27 cellular contexts compared by ENCODE assay signal in the genomic region with DNA sequence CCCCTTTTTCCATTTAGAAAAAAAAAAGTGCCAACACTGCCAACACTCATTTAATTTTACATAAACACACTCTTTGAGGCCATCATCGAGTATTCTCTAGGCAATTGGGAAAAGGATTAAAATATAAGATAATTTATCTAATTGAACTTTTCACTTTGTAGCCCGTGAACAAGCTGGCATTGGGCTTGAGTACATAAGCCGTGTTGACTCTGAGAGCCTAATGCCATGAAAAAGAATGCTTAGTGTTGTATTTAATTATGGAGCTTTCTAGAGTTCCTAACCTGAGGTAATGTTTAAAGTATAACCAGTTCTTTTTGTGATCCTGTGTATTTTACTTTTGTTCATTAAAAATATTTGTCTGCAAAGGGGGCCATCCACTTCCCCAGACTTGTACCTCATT.
DNase-seq lines count a peak whose midpoint lies in the region; ATAC-seq, FAIRE-seq and TF ChIP-seq lines count a peak whose summit lies in the region.
"Had no signal": no experiment of that assay in that cellular context is flagged by ENCODE, and none has a peak within 500 bp of the region (broad histone marks: within the 10 kb centered on the region; RNA-seq: fewer than 3 reads in every experiment).

No MANE protein-coding gene starts in this region.

- no peak for TF ChIP-seq CTCF in GM23338 (conservative IDR thresholded peaks at IDR 0.05; ENCODE audit: low read depth in 2 of 2)

- H3F3A ChIP-seq in GM23338 (replicated peaks; ENCODE audit: low read depth), result no peaks in the 10 kb centered on the region

- FAIRE-seq in islet of Langerhans (lab: Jason Lieb, UNC), result peak; percentile 78
- FAIRE-seq: A549, GM12892, GM19239, K562 had no signal

- H3K36me3 Mint-ChIP-seq in GM23338 (ENCODE audit: low read depth), result no peaks in the 10 kb centered on the region
- H3K36me3 Mint-ChIP-seq: T-cell had no signal

- no peak overlapping the region for H3K4me3 ChIP-seq in GM23338
- H3K4me3 ChIP-seq: A549; BLaER1 treated with 17β-estradiol and CSF1 and Interleukin-3, amounts not matched to agents 10 nM and 100 nM; GM23248; K562; MG63 had no signal

- ATAC-seq in GM23338, result no peak
- ATAC-seq: A549, K562, Panc1, T-cell had no signal

- H3K79me2 ChIP-seq in GM23338 (replicated peaks; ENCODE audit: insufficient read depth), result no peaks in the 10 kb centered on the region

- H3K27me3 Mint-ChIP-seq in GM23338 (ENCODE audit: insufficient read depth, low read depth, poor library complexity), result no peaks in the 10 kb centered on the region
- H3K27me3 Mint-ChIP-seq: CD4-positive, alpha-beta T cell; T-cell had no signal

- H3K27ac Mint-ChIP-seq in GM23338, result no peak overlapping the region
- H3K27ac Mint-ChIP-seq: CD4-positive, alpha-beta T cell; H9; T-cell had no signal

- H3K4me2 ChIP-seq in GM23338, result no peak overlapping the region
- H3K4me2 ChIP-seq: A549; BLaER1 treated with 17β-estradiol and CSF1 and Interleukin-3, amounts not matched to agents 10 nM and 100 nM had no signal

- no peaks in the 10 kb centered on the region for H3K36me3 ChIP-seq in GM23338 (ENCODE audit: insufficient read depth)
- H3K36me3 ChIP-seq: BLaER1 treated with 17β-estradiol and CSF1 and Interleukin-3, amounts not matched to agents 10 nM and 100 nM; MG63 had no signal

- DNase-seq in D341Med (ENCODE audit: low spot score) (peak; percentile 57), NCI-H1092 treated with DMSO at 0.1 percent for 48 hours (lab: John Stamatoyannopoulos, UW) (peak; percentile 80), NCI-H748 (lab: John Stamatoyannopoulos, UW; ENCODE audit: unreplicated experiment) (peak; percentile 70), Kasumi-1 (lab: John Stamatoyannopoulos, UW) (no peak), GM23338 (ENCODE audit: low spot score) (no peak)
- DNase-seq in stimulated activated CD4-positive, alpha-beta T cell treated with anti-CD3 and anti-CD28 coated beads, Interleukin-12 subunit alpha, Interleukin-12 subunit beta, amount 100 ng/mL, for 4 hours, result no peak
- DNase-seq: AML-193; CD4-positive, alpha-beta T cell; DMS 273 treated with DMSO at 0.1 percent for 48 hours; DND-41; GM23248; H9; MG63; NCI-H146; NCI-H1930; NCI-H2227 treated with DMSO at 0.1 percent for 48 hours; NCI-H526 treated with DMSO at 0.1 percent for 48 hours; SHP77; T-cell had no signal

- 0 out of 2 replicates have a peak, but pooled peaks cover 3% of the 10 kb centered on the region for H3K9me2 ChIP-seq in GM23338 (ENCODE audit: insufficient read depth)

- no peak overlapping the region for H3K27ac ChIP-seq in GM23338 (ENCODE audit: low read depth)
- H3K27ac ChIP-seq: A549; BLaER1 treated with 17β-estradiol and CSF1 and Interleukin-3, amounts not matched to agents 10 nM and 100 nM; GM23248; RWPE1 had no signal

- H3K4me1 ChIP-seq in GM23338 (ENCODE audit: insufficient read depth), result no peaks in the 10 kb centered on the region
- H3K4me1 ChIP-seq: A549 had no signal

- no peaks in the 10 kb centered on the region for H3K9me3 Mint-ChIP-seq in GM23338
- H3K9me3 Mint-ChIP-seq: CD4-positive, alpha-beta T cell; H9; T-cell had no signal

- no peaks in the 10 kb centered on the region for H3K27me3 ChIP-seq in GM23338 (ENCODE audit: insufficient read depth)
- H3K27me3 ChIP-seq: BLaER1 treated with 17β-estradiol and CSF1 and Interleukin-3, amounts not matched to agents 10 nM and 100 nM; MG63 had no signal

- H2AFZ ChIP-seq in GM23338, result no peak overlapping the region
- H2AFZ ChIP-seq: GM23248 had no signal

- H3K4me1 Mint-ChIP-seq in GM23338, result no peaks in the 10 kb centered on the region
- H3K4me1 Mint-ChIP-seq: H9, T-cell had no signal

- H3K4me3 Mint-ChIP-seq in GM23338, result no peak overlapping the region
- H3K4me3 Mint-ChIP-seq: CD4-positive, alpha-beta T cell; H9; T-cell had no signal

- H4K20me1 ChIP-seq in GM23338 (replicated peaks; ENCODE audit: insufficient read depth), result no peaks in the 10 kb centered on the region
- H4K20me1 ChIP-seq: BLaER1 treated with 17β-estradiol and CSF1 and Interleukin-3, amounts not matched to agents 10 nM and 100 nM had no signal

TF ChIP-seq in GM23338, 12 proteins besides CTCF, POLR2A, EP300 and RAD21:
- TF ChIP-seq STAT1 (IDR thresholded peaks at IDR 0.05; ENCODE audit: unreplicated experiment), result no peak
- no peak for TF ChIP-seq JUNB (IDR thresholded peaks at IDR 0.05; ENCODE audit: unreplicated experiment)
- TF ChIP-seq, protein P1, sequence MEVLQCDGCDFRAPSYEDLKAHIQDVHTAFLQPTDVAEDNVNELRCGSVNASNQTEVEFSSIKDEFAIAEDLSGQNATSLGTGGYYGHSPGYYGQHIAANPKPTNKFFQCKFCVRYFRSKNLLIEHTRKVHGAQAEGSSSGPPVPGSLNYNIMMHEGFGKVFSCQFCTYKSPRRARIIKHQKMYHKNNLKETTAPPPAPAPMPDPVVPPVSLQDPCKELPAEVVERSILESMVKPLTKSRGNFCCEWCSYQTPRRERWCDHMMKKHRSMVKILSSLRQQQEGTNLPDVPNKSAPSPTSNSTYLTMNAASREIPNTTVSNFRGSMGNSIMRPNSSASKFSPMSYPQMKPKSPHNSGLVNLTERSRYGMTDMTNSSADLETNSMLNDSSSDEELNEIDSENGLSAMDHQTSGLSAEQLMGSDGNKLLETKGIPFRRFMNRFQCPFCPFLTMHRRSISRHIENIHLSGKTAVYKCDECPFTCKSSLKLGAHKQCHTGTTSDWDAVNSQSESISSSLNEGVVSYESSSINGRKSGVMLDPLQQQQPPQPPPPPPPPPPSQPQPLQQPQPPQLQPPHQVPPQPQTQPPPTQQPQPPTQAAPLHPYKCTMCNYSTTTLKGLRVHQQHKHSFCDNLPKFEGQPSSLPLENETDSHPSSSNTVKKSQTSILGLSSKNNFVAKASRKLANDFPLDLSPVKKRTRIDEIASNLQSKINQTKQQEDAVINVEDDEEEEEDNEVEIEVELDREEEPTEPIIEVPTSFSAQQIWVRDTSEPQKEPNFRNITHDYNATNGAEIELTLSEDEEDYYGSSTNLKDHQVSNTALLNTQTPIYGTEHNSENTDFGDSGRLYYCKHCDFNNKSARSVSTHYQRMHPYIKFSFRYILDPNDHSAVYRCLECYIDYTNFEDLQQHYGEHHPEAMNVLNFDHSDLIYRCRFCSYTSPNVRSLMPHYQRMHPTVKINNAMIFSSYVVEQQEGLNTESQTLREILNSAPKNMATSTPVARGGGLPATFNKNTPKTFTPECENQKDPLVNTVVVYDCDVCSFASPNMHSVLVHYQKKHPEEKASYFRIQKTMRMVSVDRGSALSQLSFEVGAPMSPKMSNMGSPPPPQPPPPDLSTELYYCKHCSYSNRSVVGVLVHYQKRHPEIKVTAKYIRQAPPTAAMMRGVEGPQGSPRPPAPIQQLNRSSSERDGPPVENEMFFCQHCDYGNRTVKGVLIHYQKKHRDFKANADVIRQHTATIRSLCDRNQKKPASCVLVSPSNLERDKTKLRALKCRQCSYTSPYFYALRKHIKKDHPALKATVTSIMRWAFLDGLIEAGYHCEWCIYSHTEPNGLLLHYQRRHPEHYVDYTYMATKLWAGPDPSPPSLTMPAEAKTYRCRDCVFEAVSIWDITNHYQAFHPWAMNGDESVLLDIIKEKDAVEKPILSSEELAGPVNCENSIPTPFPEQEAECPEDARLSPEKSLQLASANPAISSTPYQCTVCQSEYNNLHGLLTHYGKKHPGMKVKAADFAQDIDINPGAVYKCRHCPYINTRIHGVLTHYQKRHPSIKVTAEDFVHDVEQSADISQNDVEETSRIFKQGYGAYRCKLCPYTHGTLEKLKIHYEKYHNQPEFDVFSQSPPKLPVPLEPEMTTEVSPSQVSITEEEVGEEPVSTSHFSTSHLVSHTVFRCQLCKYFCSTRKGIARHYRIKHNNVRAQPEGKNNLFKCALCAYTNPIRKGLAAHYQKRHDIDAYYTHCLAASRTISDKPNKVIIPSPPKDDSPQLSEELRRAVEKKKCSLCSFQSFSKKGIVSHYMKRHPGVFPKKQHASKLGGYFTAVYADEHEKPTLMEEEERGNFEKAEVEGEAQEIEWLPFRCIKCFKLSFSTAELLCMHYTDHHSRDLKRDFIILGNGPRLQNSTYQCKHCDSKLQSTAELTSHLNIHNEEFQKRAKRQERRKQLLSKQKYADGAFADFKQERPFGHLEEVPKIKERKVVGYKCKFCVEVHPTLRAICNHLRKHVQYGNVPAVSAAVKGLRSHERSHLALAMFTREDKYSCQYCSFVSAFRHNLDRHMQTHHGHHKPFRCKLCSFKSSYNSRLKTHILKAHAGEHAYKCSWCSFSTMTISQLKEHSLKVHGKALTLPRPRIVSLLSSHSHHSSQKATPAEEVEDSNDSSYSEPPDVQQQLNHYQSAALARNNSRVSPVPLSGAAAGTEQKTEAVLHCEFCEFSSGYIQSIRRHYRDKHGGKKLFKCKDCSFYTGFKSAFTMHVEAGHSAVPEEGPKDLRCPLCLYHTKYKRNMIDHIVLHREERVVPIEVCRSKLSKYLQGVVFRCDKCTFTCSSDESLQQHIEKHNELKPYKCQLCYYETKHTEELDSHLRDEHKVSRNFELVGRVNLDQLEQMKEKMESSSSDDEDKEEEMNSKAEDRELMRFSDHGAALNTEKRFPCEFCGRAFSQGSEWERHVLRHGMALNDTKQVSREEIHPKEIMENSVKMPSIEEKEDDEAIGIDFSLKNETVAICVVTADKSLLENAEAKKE (CRISPR knock-in tag; IDR thresholded peaks at IDR 0.05), result no peak
- no peak for TF ChIP-seq NANOG (IDR thresholded peaks at IDR 0.05; ENCODE audit: borderline replicate concordance)
- TF ChIP-seq POLR2AphosphoS5 (IDR thresholded peaks at IDR 0.05; ENCODE audit: low read depth), result no peak
- no peak for TF ChIP-seq ZNF331 (CRISPR knock-in tag; IDR thresholded peaks at IDR 0.05; ENCODE audit: low read depth)
- no peak for TF ChIP-seq CREB1 (CRISPR knock-in tag; IDR thresholded peaks at IDR 0.05; ENCODE audit: low read depth)
- TF ChIP-seq, protein P2, sequence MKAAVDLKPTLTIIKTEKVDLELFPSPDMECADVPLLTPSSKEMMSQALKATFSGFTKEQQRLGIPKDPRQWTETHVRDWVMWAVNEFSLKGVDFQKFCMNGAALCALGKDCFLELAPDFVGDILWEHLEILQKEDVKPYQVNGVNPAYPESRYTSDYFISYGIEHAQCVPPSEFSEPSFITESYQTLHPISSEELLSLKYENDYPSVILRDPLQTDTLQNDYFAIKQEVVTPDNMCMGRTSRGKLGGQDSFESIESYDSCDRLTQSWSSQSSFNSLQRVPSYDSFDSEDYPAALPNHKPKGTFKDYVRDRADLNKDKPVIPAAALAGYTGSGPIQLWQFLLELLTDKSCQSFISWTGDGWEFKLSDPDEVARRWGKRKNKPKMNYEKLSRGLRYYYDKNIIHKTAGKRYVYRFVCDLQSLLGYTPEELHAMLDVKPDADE (IDR thresholded peaks at IDR 0.05), result no peak
- TF ChIP-seq EZH2phosphoT487 (IDR thresholded peaks at IDR 0.05; ENCODE audit: unreplicated experiment), result no peak

Comparison
In these comparisons a context has a peak if more than half of its experiments do, and no peak if none do; other contexts are left out.
1. DNase-seq: peak in D341Med (single experiment), NCI-H1092 treated with DMSO at 0.1 percent for 48 hours (single experiment) and NCI-H748 (single experiment); none in Kasumi-1 (0 of 2), stimulated activated CD4-positive, alpha-beta T cell treated with anti-CD3 and anti-CD28 coated beads, Interleukin-12 subunit alpha, Interleukin-12 subunit beta, amount 100 ng/mL, for 4 hours (single experiment) and GM23338 (single experiment).